ENCODE assay signal across 16 cellular contexts in the genomic region with DNA sequence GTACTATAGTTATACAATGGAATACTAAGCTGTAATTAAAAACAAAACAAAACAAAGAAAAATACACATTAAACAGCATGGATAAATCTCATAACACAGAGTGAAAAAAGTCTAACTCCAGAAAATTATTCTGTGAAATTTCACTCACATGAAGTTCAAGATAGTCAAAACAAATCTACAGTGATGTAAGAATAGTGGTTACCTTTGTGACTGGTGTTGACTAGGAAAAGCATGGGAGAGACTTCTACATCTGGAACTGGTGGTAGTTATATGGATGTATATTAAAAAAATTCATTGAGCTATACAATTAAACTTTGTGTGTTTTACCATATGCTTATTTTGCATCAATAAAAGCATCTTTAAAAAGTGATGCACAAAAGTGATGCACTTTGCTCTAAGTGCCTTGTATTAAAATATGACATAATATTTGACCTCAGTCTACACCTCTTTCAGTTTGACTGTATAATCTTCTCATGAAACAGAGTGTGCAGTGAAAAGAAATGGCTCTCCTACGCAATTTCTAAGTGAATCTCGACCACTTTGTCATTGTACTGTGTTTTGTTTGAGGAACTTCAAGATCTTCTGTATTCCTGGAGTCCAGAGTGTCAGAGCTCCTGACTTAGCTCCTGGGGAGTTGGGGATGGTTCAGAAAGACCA. TPM values are rescaled to one million over a fixed set of nuclear protein-coding genes. Genes with fewer than 3 reads are reported as not detected.
DNase-seq lines count a peak whose midpoint lies in the region; ATAC-seq, FAIRE-seq and TF ChIP-seq lines count a peak whose summit lies in the region.
"Had no signal": no experiment of that assay in that cellular context is flagged by ENCODE, and none has a peak within 500 bp of the region (broad histone marks: within the 10 kb centered on the region; RNA-seq: fewer than 3 reads in every experiment).

No MANE protein-coding gene starts in this region.

- FAIRE-seq in endometrium (lab: Jason Lieb, UNC) = peak; percentile 46
- FAIRE-seq: islet of Langerhans had no signal

- H3K27ac Mint-ChIP-seq in activated CD4-positive, alpha-beta T cell treated with anti-CD3 and anti-CD28 coated beads for 36 hours = peak overlapping the region; percentile 72
- H3K27ac Mint-ChIP-seq: activated naive CD4-positive, alpha-beta T cell treated with anti-CD3 and anti-CD28 coated beads, Interleukin-2, amount 10 ng/mL, durations not matched to agents 7 days and 5 days had no signal

- ATAC-seq in activated CD4-positive, alpha-beta T cell treated with anti-CD3 and anti-CD28 coated beads for 36 hours = peak; percentile 69
- ATAC-seq in GM21576 (IDR thresholded peaks at IDR 0.05; ENCODE audit: unreplicated experiment) (peak; percentile 75), HG03354 (IDR thresholded peaks at IDR 0.05; ENCODE audit: poor library complexity, severe bottlenecking, unreplicated experiment) (peak; percentile 74), body of pancreas (no peak)

- no peaks in the 10 kb centered on the region for H3K4me1 ChIP-seq in body of pancreas

- peaks cover 48% of the 10 kb centered on the region for H3K36me3 Mint-ChIP-seq in activated CD4-positive, alpha-beta T cell treated with anti-CD3 and anti-CD28 coated beads for 36 hours (ENCODE audit: low read depth)

- no peak for TF ChIP-seq CTCF in body of pancreas (IDR thresholded peaks at IDR 0.05)

- no peaks in the 10 kb centered on the region for H3K27me3 Mint-ChIP-seq in activated CD4-positive, alpha-beta T cell treated with anti-CD3 and anti-CD28 coated beads for 36 hours
- H3K27me3 Mint-ChIP-seq: activated naive CD4-positive, alpha-beta T cell treated with anti-CD3 and anti-CD28 coated beads, Interleukin-2, amount 10 ng/mL, durations not matched to agents 7 days and 5 days; CD4-positive, CD25-positive, alpha-beta regulatory T cell had no signal

- POLR2A ChIA-PET in activated CD4-positive, alpha-beta T cell treated with anti-CD3 and anti-CD28 coated beads for 36 hours (lab: Charles Lee) = no interaction called here

- no peak for TF ChIP-seq POLR2A in body of pancreas (IDR thresholded peaks at IDR 0.05)

- H3K27ac ChIP-seq in body of pancreas = no peak overlapping the region

- CTCF ChIA-PET in activated CD4-positive, alpha-beta T cell treated with anti-CD3 and anti-CD28 coated beads for 36 hours (lab: Charles Lee) = interaction anchor here (0.8 to 1.6 kb wide), 4 partner anchors 8 to 61 kb away, joined by 3 to 5 read pairs (median 4); no protein-coding TSS in a partner anchor

- no peaks in the 10 kb centered on the region for H3K9me3 ChIP-seq in body of pancreas

- no peaks in the 10 kb centered on the region for H3K9me3 Mint-ChIP-seq in activated CD4-positive, alpha-beta T cell treated with anti-CD3 and anti-CD28 coated beads for 36 hours (ENCODE audit: low read depth)

- no peak for DNase-seq in activated CD4-positive, alpha-beta T cell treated with anti-CD3 and anti-CD28 coated beads for 36 hours
- no peak for DNase-seq in activated CD4-positive, alpha-beta T cell treated with anti-CD3 and anti-CD28 coated beads, Interleukin-2, amount 50 U/mL, for 1 hour
- DNase-seq in NOMO-1 treated with DMSO at 0.1 percent for 48 hours (lab: John Stamatoyannopoulos, UW; ENCODE audit: unreplicated experiment) (no peak), body of pancreas (no peak)
- DNase-seq in central memory CD4-positive, alpha-beta T cell = no peak
- DNase-seq: 8988T; activated CD4-positive, alpha-beta T cell treated with anti-CD3 and anti-CD28 coated beads for 48 hours; activated naive CD4-positive, alpha-beta T cell treated with anti-CD3 and anti-CD28 coated beads, Interleukin-2, amount 10 ng/mL, durations not matched to agents 7 days and 5 days; NCI-H1694 treated with DMSO at 0.1 percent for 48 hours; NCI-H526 treated with DMSO at 0.1 percent for 48 hours; occipital lobe had no signal

- H3K27me3 ChIP-seq in body of pancreas = no peaks in the 10 kb centered on the region

- WGBS in body of pancreas, 2 donors = 75 to 76% methylated on average over 2 of the region's 2 CpGs

- H3K4me3 ChIP-seq in body of pancreas = no peak overlapping the region

- no peak overlapping the region for H3K4me3 Mint-ChIP-seq in activated CD4-positive, alpha-beta T cell treated with anti-CD3 and anti-CD28 coated beads for 36 hours
- H3K4me3 Mint-ChIP-seq: activated naive CD4-positive, alpha-beta T cell treated with anti-CD3 and anti-CD28 coated beads, Interleukin-2, amount 10 ng/mL, durations not matched to agents 7 days and 5 days; CD4-positive, CD25-positive, alpha-beta regulatory T cell had no signal

- no peaks in the 10 kb centered on the region for H3K36me3 ChIP-seq in body of pancreas (replicated peaks in 1 of 2; ENCODE audit: insufficient read depth in 1 of 2, low read depth in 2 of 2)

- H3K4me1 Mint-ChIP-seq in activated CD4-positive, alpha-beta T cell treated with anti-CD3 and anti-CD28 coated beads for 36 hours = peaks cover 43% of the 10 kb centered on the region

- intact Hi-C loops in activated CD4-positive, alpha-beta T cell treated with anti-CD3 and anti-CD28 coated beads for 36 hours (cut with DNase I, micrococcal nuclease) = loop anchor here in 1 of 2 experiments (2.0 kb wide), 1 partner anchor 28 kb away; a partner anchor contains a TSS
- intact Hi-C loops in body of pancreas (cut with DNase I) = no loop called here

RNA-seq across cellular contexts. Expression of a gene that starts 28.0 kb away (rescaled TPM):
- 10 to 100 TPM; 48.8 to 59.5 TPM for total RNA-seq in activated CD4-positive, alpha-beta T cell treated with anti-CD3 and anti-CD28 coated beads for 36 hours
- 1 to 10 TPM in 1 of 2 donors, under 1 TPM in 1; 0.52 to 2.6 TPM for total RNA-seq in body of pancreas

Comparison
In these comparisons a context has a peak if more than half of its experiments do, and no peak if none do; other contexts are left out.
1. RNA of a gene that starts 28.0 kb away (total RNA-seq): 48.8 to 59.5 TPM in activated CD4-positive, alpha-beta T cell treated with anti-CD3 and anti-CD28 coated beads for 36 hours; 0.52 to 2.6 TPM in body of pancreas; every median in the first group is over 10 times any median in the second.